Comparison of ENCODE assay signal across 8 cellular contexts in genomic region chr22:20494978-20495860, GRCh38. TPM values are rescaled to one million over a fixed set of nuclear protein-coding genes. Genes with fewer than 3 reads are reported as not detected.
DNase-seq lines count a peak whose midpoint lies in the region; ATAC-seq and TF ChIP-seq lines count a peak whose summit lies in the region.

A gene with protein sequence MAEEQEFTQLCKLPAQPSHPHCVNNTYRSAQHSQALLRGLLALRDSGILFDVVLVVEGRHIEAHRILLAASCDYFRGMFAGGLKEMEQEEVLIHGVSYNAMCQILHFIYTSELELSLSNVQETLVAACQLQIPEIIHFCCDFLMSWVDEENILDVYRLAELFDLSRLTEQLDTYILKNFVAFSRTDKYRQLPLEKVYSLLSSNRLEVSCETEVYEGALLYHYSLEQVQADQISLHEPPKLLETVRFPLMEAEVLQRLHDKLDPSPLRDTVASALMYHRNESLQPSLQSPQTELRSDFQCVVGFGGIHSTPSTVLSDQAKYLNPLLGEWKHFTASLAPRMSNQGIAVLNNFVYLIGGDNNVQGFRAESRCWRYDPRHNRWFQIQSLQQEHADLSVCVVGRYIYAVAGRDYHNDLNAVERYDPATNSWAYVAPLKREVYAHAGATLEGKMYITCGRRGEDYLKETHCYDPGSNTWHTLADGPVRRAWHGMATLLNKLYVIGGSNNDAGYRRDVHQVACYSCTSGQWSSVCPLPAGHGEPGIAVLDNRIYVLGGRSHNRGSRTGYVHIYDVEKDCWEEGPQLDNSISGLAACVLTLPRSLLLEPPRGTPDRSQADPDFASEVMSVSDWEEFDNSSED (minus strand): TSS chr22:20495795. CDS start chr22:20489211, 6,584 bp downstream.

- H3K36me3 ChIP-seq in DOHH2 (ENCODE audit: control insufficient read depth, low read length) (no peaks in the 10 kb centered on the region), liver (ENCODE audit: control insufficient read depth in 4 of 4, insufficient read depth in 3 of 4, low read depth in 1 of 4, low read length in 3 of 4) (no peaks in the 10 kb centered on the region)

- no peaks in the 10 kb centered on the region for H3K9me3 Mint-ChIP-seq in T-helper 1 cell treated with Interleukin-12 subunit alpha and Interleukin-12 subunit beta and Interleukin-4 antibody, amounts not matched to agents 30 μg/mL and 1 μg/mL, for 36 hours
- no peaks in the 10 kb centered on the region for H3K9me3 Mint-ChIP-seq in stimulated activated memory B cell treated with anti-CD40 and anti-IgM and Interleukin-4, amounts not matched to agents 10 μg/mL and 1 μg/mL and 100 μg/mL, for 72 hours

- H3K36me3 Mint-ChIP-seq in T-helper 1 cell treated with Interleukin-12 subunit alpha and Interleukin-12 subunit beta and Interleukin-4 antibody, amounts not matched to agents 30 μg/mL and 1 μg/mL, for 36 hours (ENCODE audit: low read depth), result no peaks in the 10 kb centered on the region
- H3K36me3 Mint-ChIP-seq in stimulated activated memory B cell treated with anti-CD40 and anti-IgM and Interleukin-4, amounts not matched to agents 10 μg/mL and 1 μg/mL and 100 μg/mL, for 72 hours, result no peaks in the 10 kb centered on the region

- H3K4me1 Mint-ChIP-seq in T-helper 1 cell treated with Interleukin-12 subunit alpha and Interleukin-12 subunit beta and Interleukin-4 antibody, amounts not matched to agents 30 μg/mL and 1 μg/mL, for 36 hours (ENCODE audit: low read depth), result peaks cover 26% of the 10 kb centered on the region
- peaks cover 35% of the 10 kb centered on the region for H3K4me1 Mint-ChIP-seq in stimulated activated memory B cell treated with anti-CD40 and anti-IgM and Interleukin-4, amounts not matched to agents 10 μg/mL and 1 μg/mL and 100 μg/mL, for 72 hours

- WGBS in liver, result under 1% methylated on average over 108 of the region's 108 CpGs

- peak within 1 kb of the TSS; percentile 82 to 85 for H3K9ac ChIP-seq in liver (ENCODE audit: low read depth in 1 of 2, low read length in 2 of 2)

- ATAC-seq in GM19395 (IDR thresholded peaks at IDR 0.05; ENCODE audit: unreplicated experiment) (peak; percentile 22), HG03442 (IDR thresholded peaks at IDR 0.05; ENCODE audit: unreplicated experiment) (peak; percentile 44)
- peak; percentile 61 for ATAC-seq in stimulated activated memory B cell treated with anti-CD40 and anti-IgM and Interleukin-4, amounts not matched to agents 10 μg/mL and 1 μg/mL and 100 μg/mL, for 72 hours

- TF ChIP-seq CTCF in DOHH2 (IDR thresholded peaks at IDR 0.05; ENCODE audit: low read depth, low read length, poor library complexity, severe bottlenecking) (no peak), liver (IDR thresholded peaks at IDR 0.05; ENCODE audit: low read depth, low read length, missing input control) (no peak)

- H3K9me2 ChIP-seq in DOHH2 (replicated peaks; ENCODE audit: control insufficient read depth, low read length), result no peaks in the 10 kb centered on the region

- H3K9me3 ChIP-seq in DOHH2 (ENCODE audit: control insufficient read depth, insufficient read depth, low read length) (no peaks in the 10 kb centered on the region), liver (ENCODE audit: control insufficient read depth in 4 of 4, low read length in 3 of 4) (no peaks in the 10 kb centered on the region)

- no peak for TF ChIP-seq RAD21 in liver (IDR thresholded peaks at IDR 0.05)

- H3K79me2 ChIP-seq in DOHH2 (ENCODE audit: control insufficient read depth, low read length), result peaks cover 22% of the 10 kb centered on the region

- peak; percentile 48 for DNase-seq in dermis blood vessel endothelial cell
- DNase-seq in activated CD4-positive, CD25-positive, alpha-beta regulatory T cell treated with anti-CD3 and anti-CD28 coated beads, Interleukin-2, amount 50 U/mL, for 72 hours, result no peak

- H3K4me1 ChIP-seq in DOHH2 (ENCODE audit: control insufficient read depth, low read length), result peaks cover 22% of the 10 kb centered on the region
- H3K4me1 ChIP-seq in liver (ENCODE audit: control insufficient read depth in 4 of 4, insufficient read depth in 4 of 4, low read length in 3 of 4), result peaks cover 2 to 20% (median 11%) of the 10 kb centered on the region in 4 donors

- H3F3A ChIP-seq in DOHH2 (ENCODE audit: control insufficient read depth, insufficient read depth), result no peaks in the 10 kb centered on the region; the same call in 1 of the 2 replicates

- peak within 1 kb of the TSS; percentile 91 for H3K27ac Mint-ChIP-seq in T-helper 1 cell treated with Interleukin-12 subunit alpha and Interleukin-12 subunit beta and Interleukin-4 antibody, amounts not matched to agents 30 μg/mL and 1 μg/mL, for 36 hours
- peak within 1 kb of the TSS; percentile 88 for H3K27ac Mint-ChIP-seq in stimulated activated memory B cell treated with anti-CD40 and anti-IgM and Interleukin-4, amounts not matched to agents 10 μg/mL and 1 μg/mL and 100 μg/mL, for 72 hours

- H3K4me3 ChIP-seq in DOHH2 (ENCODE audit: low read length) (peak within 1 kb of the TSS; percentile 80), liver (ENCODE audit: low read depth in 1 of 3, low read length in 3 of 3) (peak within 1 kb of the TSS; percentile 78 to 95 (median 81))

- H3K27me3 Mint-ChIP-seq in T-helper 1 cell treated with Interleukin-12 subunit alpha and Interleukin-12 subunit beta and Interleukin-4 antibody, amounts not matched to agents 30 μg/mL and 1 μg/mL, for 36 hours (ENCODE audit: low read depth), result peaks cover 4% of the 10 kb centered on the region
- no peaks in the 10 kb centered on the region for H3K27me3 Mint-ChIP-seq in stimulated activated memory B cell treated with anti-CD40 and anti-IgM and Interleukin-4, amounts not matched to agents 10 μg/mL and 1 μg/mL and 100 μg/mL, for 72 hours

- no peaks in the 10 kb centered on the region for H4K20me1 ChIP-seq in DOHH2 (ENCODE audit: control insufficient read depth, insufficient read depth, low read depth, low read length)

- H3K27me3 ChIP-seq in DOHH2 (ENCODE audit: control insufficient read depth, low read length) (peaks cover 6% of the 10 kb centered on the region; the same call in 1 of the 2 replicates), liver (ENCODE audit: control insufficient read depth in 4 of 4, insufficient read depth in 4 of 4, low read length in 3 of 4) (no peaks in the 10 kb centered on the region)

- H3K27ac ChIP-seq in DOHH2 (ENCODE audit: low read depth, low read length) (peak within 1 kb of the TSS; percentile 46), liver (ENCODE audit: low read depth in 1 of 2, low read length in 2 of 2) (peak within 1 kb of the TSS; percentile 94 to 97)

- H3K4me2 ChIP-seq in DOHH2 (ENCODE audit: low read length), result peak within 1 kb of the TSS; percentile 83

- peak within 1 kb of the TSS; percentile 96 for H3K4me3 Mint-ChIP-seq in T-helper 1 cell treated with Interleukin-12 subunit alpha and Interleukin-12 subunit beta and Interleukin-4 antibody, amounts not matched to agents 30 μg/mL and 1 μg/mL, for 36 hours
- peak within 1 kb of the TSS; percentile 98 for H3K4me3 Mint-ChIP-seq in stimulated activated memory B cell treated with anti-CD40 and anti-IgM and Interleukin-4, amounts not matched to agents 10 μg/mL and 1 μg/mL and 100 μg/mL, for 72 hours

TF ChIP-seq in liver, 16 proteins besides CTCF, POLR2A, EP300 and RAD21 (continues in another document):
- TF ChIP-seq EGR1 (IDR thresholded peaks at IDR 0.05; ENCODE audit: low read depth in 2 of 2), result no peak
- TF ChIP-seq HNF4G (IDR thresholded peaks at IDR 0.05), result no peak
- no peak for TF ChIP-seq ATF3 (IDR thresholded peaks at IDR 0.05)
- TF ChIP-seq TAF1 (conservative IDR thresholded peaks at IDR 0.05), result no peak
- TF ChIP-seq, protein P1, sequence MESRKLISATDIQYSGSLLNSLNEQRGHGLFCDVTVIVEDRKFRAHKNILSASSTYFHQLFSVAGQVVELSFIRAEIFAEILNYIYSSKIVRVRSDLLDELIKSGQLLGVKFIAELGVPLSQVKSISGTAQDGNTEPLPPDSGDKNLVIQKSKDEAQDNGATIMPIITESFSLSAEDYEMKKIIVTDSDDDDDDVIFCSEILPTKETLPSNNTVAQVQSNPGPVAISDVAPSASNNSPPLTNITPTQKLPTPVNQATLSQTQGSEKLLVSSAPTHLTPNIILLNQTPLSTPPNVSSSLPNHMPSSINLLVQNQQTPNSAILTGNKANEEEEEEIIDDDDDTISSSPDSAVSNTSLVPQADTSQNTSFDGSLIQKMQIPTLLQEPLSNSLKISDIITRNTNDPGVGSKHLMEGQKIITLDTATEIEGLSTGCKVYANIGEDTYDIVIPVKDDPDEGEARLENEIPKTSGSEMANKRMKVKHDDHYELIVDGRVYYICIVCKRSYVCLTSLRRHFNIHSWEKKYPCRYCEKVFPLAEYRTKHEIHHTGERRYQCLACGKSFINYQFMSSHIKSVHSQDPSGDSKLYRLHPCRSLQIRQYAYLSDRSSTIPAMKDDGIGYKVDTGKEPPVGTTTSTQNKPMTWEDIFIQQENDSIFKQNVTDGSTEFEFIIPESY (IDR thresholded peaks at IDR 0.05), result no peak
- no peak for TF ChIP-seq FOXA2 (IDR thresholded peaks at IDR 0.05)
- no peak for TF ChIP-seq SP1 (IDR thresholded peaks at IDR 0.05)
- no peak for TF ChIP-seq JUND (IDR thresholded peaks at IDR 0.05)
- no peak for TF ChIP-seq HNF4A (conservative IDR thresholded peaks at IDR 0.05)

RNA-seq across cellular contexts. Expression of the gene that starts here (rescaled TPM):
- total RNA-seq in dermis blood vessel endothelial cell (19.5 and 28.1 TPM in 2 replicates), liver (10 to 100 TPM; 11.3 to 20.3 TPM)
- polyA plus RNA-seq in liver, result 1 to 10 TPM; 2.0 to 6.1 TPM
